1 cellular context compared by ENCODE assay signal in genomic region chr12:108519558-108519957, GRCh38.
TF ChIP-seq lines count a peak whose summit lies in the region.

No MANE protein-coding gene starts in this region.

TF ChIP-seq in A549, 52 proteins besides CTCF, POLR2A, EP300 and RAD21 (continued from another document):
- TF ChIP-seq POLR2AphosphoS2 (conservative IDR thresholded peaks at IDR 0.05; ENCODE audit: low read length): no peak
- TF ChIP-seq GATA3 (IDR thresholded peaks at IDR 0.05; ENCODE audit: borderline replicate concordance): no peak
TF ChIP-seq in A549: peak in this region for 0.
